9 cellular contexts compared by ENCODE assay signal in genomic region chr3:139534992-139535879, GRCh38. TPM values are rescaled to one million over a fixed set of nuclear protein-coding genes. Genes with fewer than 3 reads are reported as not detected.
A peak's percentile ranks its signal among the peaks of the same experiment; 100 is the strongest.
DNase-seq lines count a peak whose midpoint lies in the region; ATAC-seq, FAIRE-seq and TF ChIP-seq lines count a peak whose summit lies in the region.
"Had no signal": no experiment of that assay in that cellular context is flagged by ENCODE, and none has a peak within 500 bp of the region (broad histone marks: within the 10 kb centered on the region; RNA-seq: fewer than 3 reads in every experiment).

No MANE protein-coding gene starts in this region.

- intact Hi-C loops in kidney (cut with DNase I): no loop called here

- H3K4me3 ChIP-seq in kidney (ENCODE audit: low read length in 2 of 2) (no peak overlapping the region), suprapubic skin (no peak overlapping the region)

- TF ChIP-seq CTCF in kidney (IDR thresholded peaks at IDR 0.05; ENCODE audit: borderline replicate concordance, extremely low read depth, insufficient read depth) (no peak), suprapubic skin (IDR thresholded peaks at IDR 0.05) (no peak)

- ATAC-seq in effector memory CD8-positive, alpha-beta T cell (replicated peaks): no peak
- ATAC-seq in stimulated activated effector memory CD8-positive, alpha-beta T cell treated with anti-CD3 and anti-CD28 coated beads, Interleukin-12 subunit alpha, Interleukin-12 subunit beta, amount 100 ng/mL, for 72 hours: no peak
- ATAC-seq in GM19324 (IDR thresholded peaks at IDR 0.05; ENCODE audit: low FRiP score, unreplicated experiment): no peak

- H3K9me3 ChIP-seq in kidney (ENCODE audit: control insufficient read depth in 1 of 2, low read length in 2 of 2): no peaks in the 10 kb centered on the region
- H3K9me3 ChIP-seq in suprapubic skin: no peaks in the 10 kb centered on the region

- no peak for TF ChIP-seq EP300 in suprapubic skin (IDR thresholded peaks at IDR 0.05)

- H3K36me3 Mint-ChIP-seq in effector memory CD8-positive, alpha-beta T cell (ENCODE audit: insufficient read depth): no peaks in the 10 kb centered on the region
- no peaks in the 10 kb centered on the region for H3K36me3 Mint-ChIP-seq in stimulated activated effector memory CD8-positive, alpha-beta T cell treated with anti-CD3 and anti-CD28 coated beads, Interleukin-12 subunit alpha, Interleukin-12 subunit beta, amount 100 ng/mL, for 72 hours

- no peaks in the 10 kb centered on the region for H3K27me3 ChIP-seq in suprapubic skin

- no peak for TF ChIP-seq POLR2A in suprapubic skin (IDR thresholded peaks at IDR 0.05)
- no peak for TF ChIP-seq POLR2A in H54 (IDR thresholded peaks at IDR 0.05; ENCODE audit: low read depth, low read length)

- no peak for FAIRE-seq in kidney (lab: Jason Lieb, UNC)
- FAIRE-seq in H54 (lab: Jason Lieb, UNC): no peak

- H3K4me1 Mint-ChIP-seq in effector memory CD8-positive, alpha-beta T cell (ENCODE audit: low read depth in 2 of 2): peaks cover 0 to 4% of the 10 kb centered on the region in 2 donors
- no peaks in the 10 kb centered on the region for H3K4me1 Mint-ChIP-seq in stimulated activated effector memory CD8-positive, alpha-beta T cell treated with anti-CD3 and anti-CD28 coated beads, Interleukin-12 subunit alpha, Interleukin-12 subunit beta, amount 100 ng/mL, for 72 hours

- 65% methylated on average over 12 of the region's 12 CpGs for WGBS in suprapubic skin

- no peak overlapping the region for H3K4me3 Mint-ChIP-seq in effector memory CD8-positive, alpha-beta T cell
- H3K4me3 Mint-ChIP-seq in stimulated activated effector memory CD8-positive, alpha-beta T cell treated with anti-CD3 and anti-CD28 coated beads, Interleukin-12 subunit alpha, Interleukin-12 subunit beta, amount 100 ng/mL, for 72 hours: no peak overlapping the region

- no peak overlapping the region for H3K27ac Mint-ChIP-seq in effector memory CD8-positive, alpha-beta T cell
- no peak overlapping the region for H3K27ac Mint-ChIP-seq in stimulated activated effector memory CD8-positive, alpha-beta T cell treated with anti-CD3 and anti-CD28 coated beads, Interleukin-12 subunit alpha, Interleukin-12 subunit beta, amount 100 ng/mL, for 72 hours

- no peaks in the 10 kb centered on the region for H3K36me3 ChIP-seq in kidney (ENCODE audit: control insufficient read depth in 1 of 2, insufficient read depth in 2 of 2, low read length in 2 of 2)
- H3K36me3 ChIP-seq in suprapubic skin: no peaks in the 10 kb centered on the region

- H3K9ac ChIP-seq in kidney (ENCODE audit: low read length in 2 of 2): no peak overlapping the region

- H3K27ac ChIP-seq in kidney (ENCODE audit: low read depth in 2 of 2, low read length in 2 of 2) (peak overlapping the region in 1 of 2 donors; percentile 62), suprapubic skin (peak overlapping the region; percentile 45)

- no peaks in the 10 kb centered on the region for H3K9me3 Mint-ChIP-seq in effector memory CD8-positive, alpha-beta T cell
- no peaks in the 10 kb centered on the region for H3K9me3 Mint-ChIP-seq in stimulated activated effector memory CD8-positive, alpha-beta T cell treated with anti-CD3 and anti-CD28 coated beads, Interleukin-12 subunit alpha, Interleukin-12 subunit beta, amount 100 ng/mL, for 72 hours

- peaks cover 24 to 50% of the 10 kb centered on the region in 2 donors for H3K27me3 Mint-ChIP-seq in effector memory CD8-positive, alpha-beta T cell

- peak; percentile 57 for DNase-seq in NCI-H1092 treated with DMSO at 0.1 percent for 48 hours (lab: John Stamatoyannopoulos, UW)
- DNase-seq in brain pericyte (ENCODE audit: low read depth, low spot score): peak; percentile 41
- peak; percentile 86 for DNase-seq in kidney
- DNase-seq in suprapubic skin (ENCODE audit: low spot score in 2 of 2): no peak
- DNase-seq in effector memory CD8-positive, alpha-beta T cell: no peak
- DNase-seq in H54 (ENCODE audit: insufficient read length, low spot score): no peak
- DNase-seq in stimulated activated effector memory CD8-positive, alpha-beta T cell treated with anti-CD3 and anti-CD28 coated beads, Interleukin-12 subunit alpha, Interleukin-12 subunit beta, amount 100 ng/mL, for 72 hours (ENCODE audit: low spot score in 2 of 2): no peak

- H3K4me1 ChIP-seq in kidney (ENCODE audit: control insufficient read depth in 1 of 2, insufficient read depth in 1 of 2, low read depth in 1 of 2, low read length in 2 of 2): peaks cover 14 to 21% of the 10 kb centered on the region in 2 donors
- peaks cover 36% of the 10 kb centered on the region for H3K4me1 ChIP-seq in suprapubic skin

RNA-seq across cellular contexts. Expression of gene RBP1, which starts 4.3 kb away (rescaled TPM):
- total RNA-seq in kidney (31.8 TPM), suprapubic skin (10 to 100 TPM in 2 of 4 donors, 1 to 10 TPM in 2; 5.6 to 36.2 (median 13.4) TPM)
- 49.2 TPM for polyA plus RNA-seq in kidney (ENCODE audit: insufficient read depth, low read depth, low replicate concordance)

RNA-seq across cellular contexts. Expression of gene RBP2, which starts 58.9 kb away (rescaled TPM):
- total RNA-seq in kidney: not detected
- 13.5 TPM for polyA plus RNA-seq in kidney (ENCODE audit: insufficient read depth, low read depth, low replicate concordance)
- not detected for total RNA-seq in suprapubic skin
- total RNA-seq: epithelial cell of proximal tubule had no signal

Comparison
In these comparisons a context has a peak if more than half of its experiments do, and no peak if none do; other contexts are left out.
1. DNase-seq: peak in NCI-H1092 treated with DMSO at 0.1 percent for 48 hours (single experiment), brain pericyte (single experiment) and kidney (single experiment); none in suprapubic skin (0 of 2), effector memory CD8-positive, alpha-beta T cell (0 of 3), H54 (single experiment) and stimulated activated effector memory CD8-positive, alpha-beta T cell treated with anti-CD3 and anti-CD28 coated beads, Interleukin-12 subunit alpha, Interleukin-12 subunit beta, amount 100 ng/mL, for 72 hours (0 of 2).